ENCODE assay signal across 9 cellular contexts in genomic region chr4:15479089-15479912, GRCh38. TPM values are rescaled to one million over a fixed set of nuclear protein-coding genes. Genes with fewer than 3 reads are reported as not detected.
DNase-seq lines count a peak whose midpoint lies in the region; ATAC-seq and TF ChIP-seq lines count a peak whose summit lies in the region.
"Had no signal": no experiment of that assay in that cellular context is flagged by ENCODE, and none has a peak within 500 bp of the region (broad histone marks: within the 10 kb centered on the region; RNA-seq: fewer than 3 reads in every experiment).

No MANE protein-coding gene starts in this region.

- H3K36me3 ChIP-seq in endodermal cell (ENCODE audit: control insufficient read depth, insufficient read depth, low read length), result peaks cover 12% of the 10 kb centered on the region
- no peaks in the 10 kb centered on the region for H3K36me3 ChIP-seq in right lobe of liver
- H3K36me3 ChIP-seq in thyroid gland, result no peaks in the 10 kb centered on the region

- H3K27ac ChIP-seq in endodermal cell (ENCODE audit: low read depth, low read length) (peak overlapping the region; percentile 71), right lobe of liver (peak overlapping the region; percentile 16 to 67 (median 56)), thyroid gland (peak overlapping the region; percentile 79 to 86 (median 85))

- peak overlapping the region; percentile 73 for H3K4me3 Mint-ChIP-seq in endodermal cell

- H3K4me3 ChIP-seq in endodermal cell (ENCODE audit: low read length) (peak overlapping the region; percentile 78), right lobe of liver (peak overlapping the region; percentile 60 to 63 (median 63)), thyroid gland (replicated peaks in 1 of 3) (peak overlapping the region; percentile 24 to 52 (median 40))

- TF ChIP-seq POLR2A in right lobe of liver (IDR thresholded peaks at IDR 0.05) (no peak), thyroid gland (IDR thresholded peaks at IDR 0.05) (peak in 1 of 2 donors; percentile 34)

- intact Hi-C loops in right lobe of liver (cut with DNase I) (loop anchor here in 1 of 2 donors (5.0 kb wide), 1 partner anchor 173 kb away; no protein-coding TSS in a partner anchor), thyroid gland (cut with DNase I) (no loop called here)

- H3K27me3 Mint-ChIP-seq in endodermal cell (ENCODE audit: insufficient read depth), result no peaks in the 10 kb centered on the region

- TF ChIP-seq CTCF in GM10266 (IDR thresholded peaks at IDR 0.05; ENCODE audit: control insufficient read depth, insufficient read depth, low read depth, missing control alignments) (peak; percentile 67), endodermal cell (conservative IDR thresholded peaks at IDR 0.05) (peak; percentile 84), right lobe of liver (IDR thresholded peaks at IDR 0.05) (peak; percentile 53 to 77 (median 70)), thyroid gland (IDR thresholded peaks at IDR 0.05) (peak in 5 of 6 experiments; percentile 18 to 94 (median 66))

- peaks cover 6% of the 10 kb centered on the region for H3K9me3 Mint-ChIP-seq in endodermal cell

- peak overlapping the region; percentile 97 for H3K27ac Mint-ChIP-seq in endodermal cell
- H3K27ac Mint-ChIP-seq: activated naive CD4-positive, alpha-beta T cell treated with anti-CD3 and anti-CD28 coated beads, Interleukin-2, amount 50 U/mL, for 72 hours had no signal

- H3K36me3 Mint-ChIP-seq in endodermal cell (ENCODE audit: low read depth), result peaks cover 16% of the 10 kb centered on the region

- DNase-seq in GM10266 (ENCODE audit: extremely low spot score), result peak; percentile 34
- peak; percentile 64 for DNase-seq in LoVo (ENCODE audit: low spot score)
- DNase-seq in RPMI8226, result peak; percentile 11
- peak; percentile 94 for DNase-seq in endodermal cell
- DNase-seq in right lobe of liver, result peak; percentile 34 to 67 (median 57)
- DNase-seq in thyroid gland, result peak; percentile 56 to 61

- H3K4me1 ChIP-seq in endodermal cell (ENCODE audit: control insufficient read depth, insufficient read depth, low read length) (peaks cover 13% of the 10 kb centered on the region), right lobe of liver (peaks cover 0 to 4% (median 0%) of the 10 kb centered on the region in 4 donors), thyroid gland (peaks cover 3 to 6% of the 10 kb centered on the region in 2 donors)

- 12% methylated on average over 11 of the region's 11 CpGs; no CpG with 5 or more reads in 1 of the 2 experiments for WGBS in endodermal cell (ENCODE audit: insufficient coverage in 1 of 2, insufficient read length in 1 of 2), 2 experiments
- 20% methylated on average over 8 of the region's 11 CpGs for WGBS in right lobe of liver (ENCODE audit: insufficient coverage, low coverage, low lambda C conversion rate, missing lambda C conversion rate)
- 10 to 11% methylated on average over 11 of the region's 11 CpGs for WGBS in thyroid gland, 2 donors

- ATAC-seq in right lobe of liver (peak; percentile 95 to 97 (median 95)), HG03469 (IDR thresholded peaks at IDR 0.05; ENCODE audit: unreplicated experiment) (no peak), GM18520 (IDR thresholded peaks at IDR 0.05; ENCODE audit: unreplicated experiment) (no peak)

- H3K9me3 ChIP-seq in endodermal cell (ENCODE audit: control insufficient read depth, low read length), result peaks cover 6% of the 10 kb centered on the region
- no peaks in the 10 kb centered on the region for H3K9me3 ChIP-seq in right lobe of liver
- H3K9me3 ChIP-seq in thyroid gland, result no peaks in the 10 kb centered on the region

- H3K27me3 ChIP-seq in endodermal cell (ENCODE audit: control insufficient read depth, insufficient read depth, low read length, poor library complexity, severe bottlenecking) (no peaks in the 10 kb centered on the region), right lobe of liver (no peaks in the 10 kb centered on the region), thyroid gland (no peaks in the 10 kb centered on the region)

- H3K4me1 Mint-ChIP-seq in endodermal cell, result peaks cover 25% of the 10 kb centered on the region

- H3K9ac ChIP-seq in endodermal cell (ENCODE audit: extremely low read depth, low read length, poor library complexity, severe bottlenecking), result peak overlapping the region; percentile 70

RNA-seq across cellular contexts. Expression of gene CC2D2A, which starts 9.6 kb away (rescaled TPM):
- total RNA-seq in endodermal cell, result 10 to 100 TPM; 12.3 to 25.2 TPM
- 19.0 TPM for polyA plus RNA-seq in endodermal cell (2013, experiment 1 of 2)
- polyA plus RNA-seq in endodermal cell (2013, experiment 2 of 2), result 16.7 TPM
- total RNA-seq in right lobe of liver, result 1 to 10 TPM; 1.7 to 6.5 (median 3.2) TPM
- total RNA-seq in thyroid gland, result 10 to 100 TPM; 13.6 to 25.1 (median 18.7) TPM
- total RNA-seq: activated naive CD4-positive, alpha-beta T cell treated with anti-CD3 and anti-CD28 coated beads, Interleukin-2, amount 50 U/mL, for 72 hours had no signal

RNA-seq across cellular contexts. Expression of gene C1QTNF7, which starts 51.5 kb away (rescaled TPM):
- total RNA-seq in endodermal cell, result not detected
- polyA plus RNA-seq in endodermal cell (2013, experiment 1 of 2), result 0.57 TPM
- 0.37 TPM for polyA plus RNA-seq in endodermal cell (2013, experiment 2 of 2)
- 1 to 10 TPM in 1 of 6 experiments, under 1 TPM in 5; 0.15 to 1.2 (median 0.27) TPM for total RNA-seq in right lobe of liver
- 1 to 10 TPM; 1.2 to 9.5 (median 3.2) TPM for total RNA-seq in thyroid gland
- total RNA-seq: activated naive CD4-positive, alpha-beta T cell treated with anti-CD3 and anti-CD28 coated beads, Interleukin-2, amount 50 U/mL, for 72 hours had no signal

Comparison
In these comparisons a context has a peak if more than half of its experiments do, and no peak if none do; other contexts are left out.
1. DNase-seq: peak in every context shown above with its lines; median percentile 94 in endodermal cell; 64 in LoVo; 58 in thyroid gland; 57 in right lobe of liver; 34 in GM10266; 11 in RPMI8226.
2. ATAC-seq: peak in right lobe of liver (4 of 4); none in HG03469 (single experiment) and GM18520 (single experiment).
3. Peak in every context shown above with its lines, with median percentiles within 50 percentile points of each other: CTCF ChIP-seq, H3K27ac ChIP-seq and H3K4me3 ChIP-seq.